ENCODE assay signal across 20 cellular contexts in the genomic region with DNA sequence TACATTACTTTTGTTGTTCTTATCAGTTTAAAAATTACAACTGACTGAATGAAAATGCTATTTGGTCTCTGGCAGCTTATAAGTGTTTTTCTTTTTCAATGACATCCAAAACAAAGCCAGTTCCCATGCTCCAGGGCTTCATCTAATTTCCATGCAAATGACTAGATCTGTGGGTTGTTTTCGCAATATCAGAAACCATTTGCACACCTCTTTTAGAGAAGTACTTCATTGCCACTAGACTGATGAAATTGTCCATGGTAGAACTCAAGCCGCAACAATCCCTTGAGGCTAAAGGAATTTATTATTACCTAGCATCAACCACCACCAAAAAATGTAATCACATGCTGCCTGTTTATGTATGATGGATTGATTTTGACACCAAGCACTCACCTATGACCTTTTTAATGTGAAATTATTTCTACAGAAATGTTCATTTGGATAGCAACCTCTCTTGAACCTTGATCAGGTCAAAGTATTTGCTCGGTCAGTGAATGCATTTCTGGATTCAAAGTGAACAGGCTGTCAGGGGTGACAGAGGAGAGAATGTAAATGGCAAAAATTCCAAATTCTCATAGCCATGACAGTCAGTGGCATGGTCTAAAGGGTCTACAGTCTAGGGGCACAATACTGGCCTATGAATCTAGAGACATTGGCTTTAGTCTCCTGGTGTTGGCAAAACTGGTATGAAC.
DNase-seq lines count a peak whose midpoint lies in the region; ATAC-seq, FAIRE-seq and TF ChIP-seq lines count a peak whose summit lies in the region.
"Had no signal": no experiment of that assay in that cellular context is flagged by ENCODE, and none has a peak within 500 bp of the region (broad histone marks: within the 10 kb centered on the region; RNA-seq: fewer than 3 reads in every experiment).

No MANE protein-coding gene starts in this region.

- H3K27me3 Mint-ChIP-seq in immature natural killer cell (ENCODE audit: low read depth in 3 of 3), result no peaks in the 10 kb centered on the region
- H3K27me3 Mint-ChIP-seq: B cell, T-helper 17 cell had no signal

- no peaks in the 10 kb centered on the region for H3K4me1 Mint-ChIP-seq in immature natural killer cell
- H3K4me1 Mint-ChIP-seq: B cell, T-helper 17 cell had no signal

- no peak overlapping the region for H3K4me3 ChIP-seq in ascending aorta
- H3K4me3 ChIP-seq: GM23338, MG63 had no signal

- no peak for FAIRE-seq in GM19239 (lab: Jason Lieb, UNC)

- H3K27me3 ChIP-seq in foreskin keratinocyte (no peaks in the 10 kb centered on the region), ascending aorta (no peaks in the 10 kb centered on the region)
- H3K27me3 ChIP-seq: MG63 had no signal

- TF ChIP-seq CTCF in foreskin keratinocyte (conservative IDR thresholded peaks at IDR 0.05) (no peak), ascending aorta (IDR thresholded peaks at IDR 0.05) (no peak)

- H3K27ac ChIP-seq in foreskin keratinocyte, result no peak overlapping the region
- H3K27ac ChIP-seq in ascending aorta, result no peak overlapping the region
- H3K27ac ChIP-seq: HL-60 had no signal

- peaks cover 2 to 29% (median 10%) of the 10 kb centered on the region in 6 donors for H3K9me3 Mint-ChIP-seq in immature natural killer cell
- H3K9me3 Mint-ChIP-seq: GM23338 had no signal

- no peaks in the 10 kb centered on the region for H3K36me3 ChIP-seq in ascending aorta
- H3K36me3 ChIP-seq: MG63 had no signal

- peaks cover 4% of the 10 kb centered on the region for H3K4me1 ChIP-seq in foreskin keratinocyte
- no peaks in the 10 kb centered on the region for H3K4me1 ChIP-seq in ascending aorta

- ATAC-seq in foreskin keratinocyte, result no peak
- ATAC-seq: GM23338, T-helper 17 cell had no signal

- DNase-seq in M059J (ENCODE audit: low read depth) (peak; percentile 12), MV-4-11 (lab: John Stamatoyannopoulos, UW) (peak; percentile 83), OCI-M1 (lab: John Stamatoyannopoulos, UW) (peak; percentile 4), foreskin keratinocyte (peak; percentile 43 to 47), immature natural killer cell (no peak), GM19239 (ENCODE audit: insufficient read length, low spot score) (no peak), ascending aorta (ENCODE audit: low spot score in 2 of 2) (no peak)
- DNase-seq: GDM1, HCEC 1CT, IMR-90, MG63, NCI-H1417 treated with DMSO at 0.1 percent for 48 hours, NCI-H2029, NCI-H2171, NCI-H526, SHP77 treated with DMSO at 0.1 percent for 48 hours, T-helper 17 cell had no signal

- no peak overlapping the region for H3K4me3 Mint-ChIP-seq in immature natural killer cell
- H3K4me3 Mint-ChIP-seq: B cell, GM23338, T-helper 17 cell had no signal

- H3K36me3 Mint-ChIP-seq in immature natural killer cell, result no peaks in the 10 kb centered on the region

- H3K9me3 ChIP-seq in ascending aorta, result no peaks in the 10 kb centered on the region
- H3K9me3 ChIP-seq: MG63 had no signal

- intact Hi-C loops in ascending aorta (cut with DNase I), result no loop called here

- H3K27ac Mint-ChIP-seq in immature natural killer cell, result no peak overlapping the region
- H3K27ac Mint-ChIP-seq: B cell, GM23338, T-helper 17 cell had no signal

Comparison
In these comparisons a context has a peak if more than half of its experiments do, and no peak if none do; other contexts are left out.
1. DNase-seq: peak in M059J (single experiment), MV-4-11 (single experiment), OCI-M1 (single experiment) and foreskin keratinocyte (2 of 2); none in immature natural killer cell (0 of 3), GM19239 (single experiment) and ascending aorta (0 of 2).